ENCODE assay signal across 17 cellular contexts in genomic region chr2:207048421-207048820, GRCh38.
"Had no signal": no experiment of that assay in that cellular context is flagged by ENCODE, and none has a peak within 500 bp of the region (broad histone marks: within the 10 kb centered on the region; RNA-seq: fewer than 3 reads in every experiment).

No MANE protein-coding gene starts in this region.

- H3K27me3 ChIP-seq: right lobe of liver had no signal

- H3K36me3 ChIP-seq: lower lobe of right lung, right lobe of liver had no signal

- H3K4me3 ChIP-seq: lower lobe of right lung, psoas muscle, right lobe of liver had no signal

- H3K9me3 ChIP-seq: lower lobe of right lung, psoas muscle, right lobe of liver had no signal

- H3K27me3 Mint-ChIP-seq: activated CD4-positive, alpha-beta memory T cell treated with anti-CD3 and anti-CD28 coated beads for 36 hours; activated naive CD8-positive, alpha-beta T cell treated with anti-CD3 and anti-CD28 coated beads for 36 hours had no signal

- H3K9me3 Mint-ChIP-seq: activated CD4-positive, alpha-beta memory T cell treated with anti-CD3 and anti-CD28 coated beads for 36 hours had no signal

- H3K4me3 Mint-ChIP-seq: activated CD4-positive, alpha-beta memory T cell treated with anti-CD3 and anti-CD28 coated beads for 36 hours; activated naive CD8-positive, alpha-beta T cell treated with anti-CD3 and anti-CD28 coated beads for 36 hours; effector memory CD8-positive, alpha-beta T cell; nephron had no signal

- DNase-seq: activated CD4-positive, alpha-beta memory T cell treated with anti-CD3 and anti-CD28 coated beads for 36 hours; activated CD4-positive, CD25-positive, alpha-beta regulatory T cell treated with anti-CD3 and anti-CD28 coated beads, Interleukin-2, amount 50 U/mL, for 72 hours; activated gamma-delta T cell; activated naive CD8-positive, alpha-beta T cell treated with anti-CD3 and anti-CD28 coated beads for 36 hours; activated T-cell treated with anti-CD3 and anti-CD28 coated beads, Interleukin-2, amount 50 U/mL, for 48 hours; aorta; caudate nucleus; cortex of kidney; effector memory CD8-positive, alpha-beta T cell; hypothalamus; left cardiac atrium; lower lobe of right lung; psoas muscle; right lobe of liver; stimulated activated CD4-positive, alpha-beta T cell treated with anti-CD3 and anti-CD28 coated beads, Interleukin-12 subunit alpha, Interleukin-12 subunit beta, amount 100 ng/mL, for 4 hours; stimulated activated naive CD4-positive, alpha-beta T cell had no signal

- H3K27ac ChIP-seq: lower lobe of right lung, psoas muscle, right lobe of liver had no signal

- H3K27ac Mint-ChIP-seq: activated CD4-positive, alpha-beta memory T cell treated with anti-CD3 and anti-CD28 coated beads for 36 hours; activated naive CD8-positive, alpha-beta T cell treated with anti-CD3 and anti-CD28 coated beads for 36 hours; effector memory CD8-positive, alpha-beta T cell had no signal

- H3K36me3 Mint-ChIP-seq: activated CD4-positive, alpha-beta memory T cell treated with anti-CD3 and anti-CD28 coated beads for 36 hours; activated naive CD8-positive, alpha-beta T cell treated with anti-CD3 and anti-CD28 coated beads for 36 hours had no signal

- ATAC-seq: effector memory CD8-positive, alpha-beta T cell; left cardiac atrium; lower lobe of right lung; psoas muscle; right lobe of liver had no signal

- H3K4me1 ChIP-seq: psoas muscle, right lobe of liver had no signal
